In the genomic region with DNA sequence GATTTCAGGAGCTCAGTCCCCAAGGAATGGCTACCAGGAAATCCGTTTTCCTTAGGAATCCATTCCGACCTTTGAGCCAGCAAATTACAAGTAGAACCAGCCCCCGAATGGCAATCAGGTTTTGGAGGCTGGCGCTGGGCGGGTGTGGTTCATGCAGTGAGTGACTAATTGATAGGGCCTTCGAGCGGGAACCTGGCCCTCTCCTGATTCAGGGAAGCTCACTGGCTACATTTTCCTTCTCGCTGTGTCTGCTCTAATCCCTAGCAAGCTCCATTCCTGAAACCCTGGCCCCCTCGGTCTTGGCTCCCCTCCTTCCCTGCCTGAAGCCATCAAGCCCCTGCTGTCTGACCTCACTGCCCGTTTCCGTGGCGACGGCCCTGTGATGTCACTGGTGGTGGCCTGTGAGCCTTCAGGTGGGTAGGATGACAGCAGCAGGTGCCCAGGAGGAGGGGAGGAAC, we compare ENCODE assay signal across 17 cellular contexts.
DNase-seq lines count a peak whose midpoint lies in the region; ATAC-seq and TF ChIP-seq lines count a peak whose summit lies in the region.
"Had no signal": no experiment of that assay in that cellular context is flagged by ENCODE, and none has a peak within 500 bp of the region (broad histone marks: within the 10 kb centered on the region; RNA-seq: fewer than 3 reads in every experiment).

No MANE protein-coding gene starts in this region.

- H4K20me1 ChIP-seq in neural cell (ENCODE audit: insufficient read depth): no peaks in the 10 kb centered on the region

- no peak for TF ChIP-seq EP300 in neural cell (conservative IDR thresholded peaks at IDR 0.05; ENCODE audit: poor library complexity, severe bottlenecking)

- no peak for ATAC-seq in GM18858 (IDR thresholded peaks at IDR 0.05; ENCODE audit: unreplicated experiment)
- ATAC-seq: lower lobe of right lung had no signal

- peak overlapping the region; percentile 17 for H3K9ac ChIP-seq in neural cell (ENCODE audit: low read length)

- no peak overlapping the region for H3K4me3 ChIP-seq in neural cell (ENCODE audit: low read length)
- H3K4me3 ChIP-seq: coronary artery, esophagus muscularis mucosa, lower lobe of right lung, SJCRH30 had no signal

- H3K9me2 ChIP-seq in neural cell (ENCODE audit: insufficient read depth, low read length): no peaks in the 10 kb centered on the region

- H3K36me3 ChIP-seq in neural cell (ENCODE audit: insufficient read depth, low read length): no peaks in the 10 kb centered on the region
- H3K36me3 ChIP-seq: esophagus muscularis mucosa, lower lobe of right lung, SJCRH30 had no signal

- H3K9me3 ChIP-seq in neural cell (ENCODE audit: low read length): no peaks in the 10 kb centered on the region
- H3K9me3 ChIP-seq: lower lobe of right lung, SJCRH30 had no signal

- H3K4me3 Mint-ChIP-seq in brain: peak overlapping the region in 2 of 5 experiments; percentile 57 to 59
- H3K4me3 Mint-ChIP-seq: activated T-cell treated with anti-CD3 and anti-CD28 coated beads, Interleukin-2, amount 50 U/mL, for 24 hours; CD8-positive, alpha-beta memory T cell had no signal

- H3K27me3 Mint-ChIP-seq in brain: no peaks in the 10 kb centered on the region

- H2AFZ ChIP-seq in neural cell (ENCODE audit: low read depth, low read length): no peak overlapping the region

- no peak for TF ChIP-seq RAD21 in neural cell (conservative IDR thresholded peaks at IDR 0.05)

- peak; percentile 16 for DNase-seq in DMS153 (lab: John Stamatoyannopoulos, UW)
- DNase-seq in DMS153 treated with DMSO at 0.1 percent for 48 hours (lab: John Stamatoyannopoulos, UW; ENCODE audit: unreplicated experiment): no peak
- peak; percentile 85 for DNase-seq in NCI-H1436 treated with DMSO at 0.1 percent for 48 hours (lab: John Stamatoyannopoulos, UW)
- DNase-seq in SKM-1 (lab: John Stamatoyannopoulos, UW; ENCODE audit: unreplicated experiment): no peak
- no peak for DNase-seq in NCI-H2081 (lab: John Stamatoyannopoulos, UW)
- DNase-seq: activated T-cell treated with anti-CD3 and anti-CD28 coated beads, Interleukin-2, amount 50 U/mL, for 24 hours; amniotic stem cell; CD8-positive, alpha-beta memory T cell; lower lobe of right lung; NCI-H510A treated with DMSO at 0.1 percent for 48 hours had no signal

- no peaks in the 10 kb centered on the region for H3K27me3 ChIP-seq in neural cell (ENCODE audit: insufficient read depth, low read depth, low read length)

- peaks cover 54% of the 10 kb centered on the region for H3K4me1 Mint-ChIP-seq in brain
- H3K4me1 Mint-ChIP-seq: CD8-positive, alpha-beta memory T cell had no signal

- peaks cover 3% of the 10 kb centered on the region for H3F3A ChIP-seq in neural cell (ENCODE audit: insufficient read depth, low read length, poor library complexity, severe bottlenecking)

- peak overlapping the region; percentile 18 for H3K27ac ChIP-seq in neural cell (ENCODE audit: low read length)
- H3K27ac ChIP-seq: 22Rv1, coronary artery, esophagus muscularis mucosa, lower lobe of right lung, SJCRH30 had no signal

- TF ChIP-seq CTCF in brain (conservative IDR thresholded peaks at IDR 0.05): no peak
- TF ChIP-seq CTCF in neural cell (IDR thresholded peaks at IDR 0.05; ENCODE audit: poor library complexity, severe bottlenecking): no peak

- H3K27ac Mint-ChIP-seq in brain: peak overlapping the region in 4 of 5 experiments; percentile 43 to 95 (median 93)
- H3K27ac Mint-ChIP-seq: activated T-cell treated with anti-CD3 and anti-CD28 coated beads, Interleukin-2, amount 50 U/mL, for 24 hours; CD8-positive, alpha-beta memory T cell had no signal

- peaks cover 0 to 22% (median 5%) of the 10 kb centered on the region in 5 experiments for H3K9me3 Mint-ChIP-seq in brain
- H3K9me3 Mint-ChIP-seq: activated T-cell treated with anti-CD3 and anti-CD28 coated beads, Interleukin-2, amount 50 U/mL, for 24 hours; CD8-positive, alpha-beta memory T cell had no signal

- no peaks in the 10 kb centered on the region for H3K36me3 Mint-ChIP-seq in brain
- H3K36me3 Mint-ChIP-seq: CD8-positive, alpha-beta memory T cell had no signal

- no peaks in the 10 kb centered on the region for H3K79me2 ChIP-seq in neural cell (replicated peaks; ENCODE audit: insufficient read depth, low read length)

- H3K4me2 ChIP-seq in neural cell (ENCODE audit: low read length): no peak overlapping the region

TF ChIP-seq in neural cell, 6 proteins besides CTCF, POLR2A, EP300 and RAD21:
- TF ChIP-seq REST (IDR thresholded peaks at IDR 0.05; ENCODE audit: borderline replicate concordance): no peak
- TF ChIP-seq POLR2AphosphoS5 (IDR thresholded peaks at IDR 0.05): no peak
- TF ChIP-seq MXI1 (conservative IDR thresholded peaks at IDR 0.05; ENCODE audit: poor library complexity, severe bottlenecking): no peak
- no peak for TF ChIP-seq TAF1 (IDR thresholded peaks at IDR 0.05; ENCODE audit: low read depth)
- TF ChIP-seq EZH2 (IDR thresholded peaks at IDR 0.05; ENCODE audit: borderline replicate concordance, insufficient read depth, low read length, poor library complexity, severe bottlenecking): no peak
- TF ChIP-seq SMC3 (conservative IDR thresholded peaks at IDR 0.05; ENCODE audit: poor library complexity): no peak

Comparison
In these comparisons a context has a peak if more than half of its experiments do, and no peak if none do; other contexts are left out.
1. DNase-seq: peak in DMS153 (single experiment) and NCI-H1436 treated with DMSO at 0.1 percent for 48 hours (single experiment); none in DMS153 treated with DMSO at 0.1 percent for 48 hours (single experiment), SKM-1 (single experiment) and NCI-H2081 (0 of 2).